In the genomic region with DNA sequence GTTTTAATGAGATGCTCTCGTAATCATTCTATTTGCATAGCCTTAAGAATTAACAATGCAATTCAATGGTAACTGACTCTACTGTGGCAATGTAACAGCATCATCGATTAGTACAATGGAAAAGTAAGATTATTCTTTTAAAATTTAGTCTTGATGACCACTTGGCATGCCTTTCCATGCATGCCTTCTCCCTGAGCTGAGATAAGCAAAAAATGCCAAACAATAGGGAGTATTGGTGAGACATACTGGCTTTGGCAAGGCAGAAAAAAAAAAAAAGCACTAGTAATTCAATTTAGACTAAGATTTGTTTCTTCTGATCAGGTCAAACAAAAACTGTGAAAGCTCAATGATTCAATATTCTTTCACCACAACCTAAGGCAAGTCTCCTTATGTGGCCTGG, we compare ENCODE assay signal across 16 cellular contexts.
A peak's percentile ranks its signal among the peaks of the same experiment; 100 is the strongest.
DNase-seq lines count a peak whose midpoint lies in the region; TF ChIP-seq lines count a peak whose summit lies in the region.
"Had no signal": no experiment of that assay in that cellular context is flagged by ENCODE, and none has a peak within 500 bp of the region (broad histone marks: within the 10 kb centered on the region; RNA-seq: fewer than 3 reads in every experiment).

No MANE protein-coding gene starts in this region.

- H3K27ac ChIP-seq in GM23248 (peak overlapping the region; percentile 42), osteoblast (ENCODE audit: low read depth, low read length) (peak overlapping the region; percentile 44), adrenal gland (no peak overlapping the region)
- H3K27ac ChIP-seq: A549 had no signal

- H3K79me2 ChIP-seq in GM23248 (ENCODE audit: insufficient read depth) (no peaks in the 10 kb centered on the region), osteoblast (ENCODE audit: insufficient read depth, low read length) (no peaks in the 10 kb centered on the region)

- H3K9me2 ChIP-seq in GM23248 (ENCODE audit: insufficient read depth), result 0 out of 2 replicates have a peak, but pooled peaks cover 3% of the 10 kb centered on the region

- no peak overlapping the region for H2AFZ ChIP-seq in GM23248
- H2AFZ ChIP-seq in osteoblast (ENCODE audit: low read length), result no peak overlapping the region

- H3K4me3 ChIP-seq in GM23248, result peak overlapping the region; percentile 30
- H3K4me3 ChIP-seq in osteoblast (ENCODE audit: insufficient read depth, low read length), result no peak overlapping the region
- no peak overlapping the region for H3K4me3 ChIP-seq in adrenal gland
- H3K4me3 ChIP-seq: A549 had no signal

- in situ Hi-C loops in GM23248 (cut with MboI), result no loop called here

- peak; percentile 39 for DNase-seq in GM23248
- peak; percentile 18 for DNase-seq in amniotic epithelial cell (ENCODE audit: low read depth)
- DNase-seq in foreskin melanocyte, result peak; percentile 25
- DNase-seq in osteoblast (ENCODE audit: insufficient read length, low spot score, missing footprints), result no peak
- DNase-seq in stimulated activated naive CD4-positive, alpha-beta T cell treated with Interleukin-2 at 50 U/mL for 16 hours (lab: John Stamatoyannopoulos, UW), result no peak
- no peak for DNase-seq in central memory CD4-positive, alpha-beta T cell
- no peak for DNase-seq in adrenal gland
- no peak for DNase-seq in hippocampal formation (lab: John Stamatoyannopoulos, UW)
- DNase-seq: AML-193, DMS79 treated with DMSO at 0.1 percent for 48 hours, MM.1S, NCI-H1105 treated with DMSO at 0.1 percent for 48 hours, NCI-H187, NCI-H446, NCI-H748 treated with DMSO at 0.1 percent for 48 hours had no signal

- intact Hi-C loops in adrenal gland (cut with DNase I), result no loop called here

- no peaks in the 10 kb centered on the region for H3K36me3 ChIP-seq in GM23248 (ENCODE audit: low read depth)
- no peaks in the 10 kb centered on the region for H3K36me3 ChIP-seq in osteoblast (ENCODE audit: insufficient read depth, low read length)
- H3K36me3 ChIP-seq in adrenal gland (replicated peaks in 1 of 2), result no peaks in the 10 kb centered on the region

- 72 to 76% methylated on average over 2 of the region's 2 CpGs for WGBS in GM23248 (ENCODE audit: low coverage in 1 of 2, low lambda C conversion rate in 2 of 2, missing lambda C conversion rate in 2 of 2), 2 experiments
- 83 to 90% (median 88%) methylated on average over 2 of the region's 2 CpGs for WGBS in adrenal gland, 4 donors

- H3K9me3 ChIP-seq in GM23248 (ENCODE audit: low read depth) (no peaks in the 10 kb centered on the region), osteoblast (ENCODE audit: low read depth, low read length) (no peaks in the 10 kb centered on the region), adrenal gland (replicated peaks in 1 of 3) (no peaks in the 10 kb centered on the region)
- H3K9me3 ChIP-seq: A549 had no signal

- H3F3A ChIP-seq in GM23248 (ENCODE audit: insufficient read depth), result peaks cover 18% of the 10 kb centered on the region; the same call in 1 of the 2 replicates

- TF ChIP-seq POLR2A in adrenal gland (IDR thresholded peaks at IDR 0.05), result no peak

- H3K4me1 ChIP-seq in GM23248 (ENCODE audit: insufficient read depth) (peaks cover 32% of the 10 kb centered on the region), osteoblast (ENCODE audit: insufficient read depth, low read length) (peaks cover 16% of the 10 kb centered on the region), adrenal gland (replicated peaks in 1 of 2) (peaks cover 0 to 7% of the 10 kb centered on the region in 2 donors)
- H3K4me1 ChIP-seq: A549 had no signal

- H4K20me1 ChIP-seq in GM23248 (ENCODE audit: insufficient read depth) (no peaks in the 10 kb centered on the region), osteoblast (ENCODE audit: insufficient read depth, low read length) (no peaks in the 10 kb centered on the region)

- H3K27me3 ChIP-seq in GM23248 (replicated peaks; ENCODE audit: insufficient read depth), result no peaks in the 10 kb centered on the region
- H3K27me3 ChIP-seq in osteoblast (ENCODE audit: insufficient read depth, low read length), result no peaks in the 10 kb centered on the region
- no peaks in the 10 kb centered on the region for H3K27me3 ChIP-seq in adrenal gland

- TF ChIP-seq CTCF in osteoblast (IDR thresholded peaks at IDR 0.05; ENCODE audit: extremely low read depth, low read depth, low read length), result no peak
- TF ChIP-seq CTCF in adrenal gland (IDR thresholded peaks at IDR 0.05), result no peak

- H3K9ac ChIP-seq in GM23248, result 0 out of 2 replicates have a peak overlapping the region, but pooled peaks have one; percentile 12

- H3K4me2 ChIP-seq in GM23248 (ENCODE audit: unreplicated experiment) (peak overlapping the region; percentile 49), osteoblast (ENCODE audit: insufficient read depth, low read length) (peak overlapping the region; percentile 71)
- H3K4me2 ChIP-seq: A549 had no signal

Comparison
In these comparisons a context has a peak if more than half of its experiments do, and no peak if none do; other contexts are left out.
1. DNase-seq: peak in GM23248 (single experiment), amniotic epithelial cell (single experiment) and foreskin melanocyte (single experiment); none in osteoblast (single experiment), stimulated activated naive CD4-positive, alpha-beta T cell treated with Interleukin-2 at 50 U/mL for 16 hours (single experiment), central memory CD4-positive, alpha-beta T cell (single experiment), adrenal gland (0 of 7) and hippocampal formation (0 of 2).
2. H3K27ac ChIP-seq: peak in GM23248 (single experiment) and osteoblast (single experiment); none in adrenal gland (0 of 5).